In genomic region chrX:11269006-11269405, GRCh38 we compare ENCODE assay signal across 1 cellular context.
TF ChIP-seq lines count a peak whose summit lies in the region.

No MANE protein-coding gene starts in this region.

TF ChIP-seq in K562, 482 proteins besides CTCF, POLR2A, EP300 and RAD21 (continued from another document):
- TF ChIP-seq ZNF395 (CRISPR knock-in tag; IDR thresholded peaks at IDR 0.05), result no peak
- peak; percentile 77 for TF ChIP-seq MEIS2 (IDR thresholded peaks at IDR 0.05; ENCODE audit: partially characterized antibody)
- no peak for TF ChIP-seq SFPQ (IDR thresholded peaks at IDR 0.05; ENCODE audit: low read depth, low read length)
- peak; percentile 80 for TF ChIP-seq JUND (IDR thresholded peaks at IDR 0.05; ENCODE audit: borderline replicate concordance, low read depth, low read length)
- TF ChIP-seq JUND (tag; IDR thresholded peaks at IDR 0.05; ENCODE audit: borderline replicate concordance, low read depth, low read length), result peak; percentile 74; the same call in 1 of the 3 replicates
- no peak for TF ChIP-seq EP400 (IDR thresholded peaks at IDR 0.05)
- no peak for TF ChIP-seq ZNF511 (CRISPR knock-in tag; IDR thresholded peaks at IDR 0.05)
- TF ChIP-seq ATF3 (IDR thresholded peaks at IDR 0.05), result peak; percentile 79
- TF ChIP-seq ATF3 (CRISPR knock-in tag; conservative IDR thresholded peaks at IDR 0.05), result no peak
- peak; percentile 59 for TF ChIP-seq ATF7 (IDR thresholded peaks at IDR 0.05)
- no peak for TF ChIP-seq ETS2 (tag; IDR thresholded peaks at IDR 0.05; ENCODE audit: borderline replicate concordance, poor library complexity, severe bottlenecking)
- TF ChIP-seq CBFA2T3 (IDR thresholded peaks at IDR 0.05), result peak; percentile 53; the same call in 1 of the 2 replicates
- peak; percentile 88 for TF ChIP-seq FOSL1 (tag; conservative IDR thresholded peaks at IDR 0.05)
